1 cellular context compared by ENCODE assay signal in genomic region chr15:89549138-89549537, GRCh38. TPM values are rescaled to one million over a fixed set of nuclear protein-coding genes. Genes with fewer than 3 reads are reported as not detected.
"Had no signal": no experiment of that assay in that cellular context is flagged by ENCODE, and none has a peak within 500 bp of the region (broad histone marks: within the 10 kb centered on the region; RNA-seq: fewer than 3 reads in every experiment).

No MANE protein-coding gene starts in this region.

RNA-seq across cellular contexts. Expression of gene RHCG, which starts 52.8 kb away (rescaled TPM):
- total RNA-seq: G401 had no signal
